In genomic region chr6:28490191-28490890, GRCh38 we compare ENCODE assay signal across 8 cellular contexts. TPM values are rescaled to one million over a fixed set of nuclear protein-coding genes. Genes with fewer than 3 reads are reported as not detected.
DNase-seq lines count a peak whose midpoint lies in the region; ATAC-seq lines count a peak whose summit lies in the region.

No MANE protein-coding gene starts in this region.

- H3K27me3 ChIP-seq in H7 (ENCODE audit: control insufficient read depth, insufficient read depth, low read length) = peaks cover 4% of the 10 kb centered on the region; the same call in 1 of the 2 replicates

- H3K27ac Mint-ChIP-seq in activated naive CD8-positive, alpha-beta T cell treated with anti-CD3 and anti-CD28 coated beads, Interleukin-2, amount 50 U/mL, for 24 hours = peak overlapping the region; percentile 62
- H3K27ac Mint-ChIP-seq in memory B cell = no peak overlapping the region

- no peaks in the 10 kb centered on the region for H3K36me3 ChIP-seq in H7 (replicated peaks; ENCODE audit: control insufficient read depth, insufficient read depth, low read length)

- peaks cover 68% of the 10 kb centered on the region for H3K27me3 Mint-ChIP-seq in activated naive CD8-positive, alpha-beta T cell treated with anti-CD3 and anti-CD28 coated beads, Interleukin-2, amount 50 U/mL, for 24 hours
- H3K27me3 Mint-ChIP-seq in memory B cell = peaks cover 19% of the 10 kb centered on the region

- peaks cover 26% of the 10 kb centered on the region for H3K4me1 Mint-ChIP-seq in activated naive CD8-positive, alpha-beta T cell treated with anti-CD3 and anti-CD28 coated beads, Interleukin-2, amount 50 U/mL, for 24 hours
- peaks cover 11% of the 10 kb centered on the region for H3K4me1 Mint-ChIP-seq in memory B cell

- no peak for ATAC-seq in activated naive CD8-positive, alpha-beta T cell treated with anti-CD3 and anti-CD28 coated beads, Interleukin-2, amount 50 U/mL, for 24 hours
- no peak for ATAC-seq in memory B cell (ENCODE audit: low read depth)
- no peak for ATAC-seq in HG03342 (IDR thresholded peaks at IDR 0.05; ENCODE audit: unreplicated experiment)
- no peak for ATAC-seq in GM21367 (IDR thresholded peaks at IDR 0.05; ENCODE audit: unreplicated experiment)

- H3K4me3 Mint-ChIP-seq in activated naive CD8-positive, alpha-beta T cell treated with anti-CD3 and anti-CD28 coated beads, Interleukin-2, amount 50 U/mL, for 24 hours = peak overlapping the region; percentile 76
- H3K4me3 Mint-ChIP-seq in memory B cell = peak overlapping the region; percentile 28

- peak; percentile 9 for DNase-seq in AG08395 (ENCODE audit: low spot score)
- peak; percentile 31 for DNase-seq in H7
- peak; percentile 9 for DNase-seq in activated naive CD8-positive, alpha-beta T cell treated with anti-CD3 and anti-CD28 coated beads, Interleukin-2, amount 50 U/mL, for 24 hours
- no peak for DNase-seq in memory B cell (ENCODE audit: low spot score in 2 of 2)
- DNase-seq in activated gamma-delta T cell treated with Interleukin-2 at 50 U/mL for 16 hours = no peak
- no peak for DNase-seq in HuH-7.5 (ENCODE audit: low spot score)

- peak overlapping the region; percentile 50 for H3K4me3 ChIP-seq in H7 (ENCODE audit: insufficient read depth, low read depth, low read length)

- H3K9me3 Mint-ChIP-seq in activated naive CD8-positive, alpha-beta T cell treated with anti-CD3 and anti-CD28 coated beads, Interleukin-2, amount 50 U/mL, for 24 hours = peaks cover 2% of the 10 kb centered on the region
- H3K9me3 Mint-ChIP-seq in memory B cell = peaks cover 2% of the 10 kb centered on the region

- no peaks in the 10 kb centered on the region for H3K36me3 Mint-ChIP-seq in activated naive CD8-positive, alpha-beta T cell treated with anti-CD3 and anti-CD28 coated beads, Interleukin-2, amount 50 U/mL, for 24 hours (ENCODE audit: low read depth)
- no peaks in the 10 kb centered on the region for H3K36me3 Mint-ChIP-seq in memory B cell

RNA-seq across cellular contexts. Expression of gene GPX6, which starts 25.3 kb away (rescaled TPM):
- not detected in 2 replicates for total RNA-seq in H7 (2014; rRNA removed; shearing (Covaris generic))

RNA-seq across cellular contexts. Expression of gene GPX5, which starts 35.3 kb away (rescaled TPM):
- total RNA-seq in H7 (2014; rRNA removed; shearing (Covaris generic)) = not detected in 2 replicates

RNA-seq across cellular contexts. Expression of gene ZSCAN23, which starts 47.0 kb away (rescaled TPM):
- 3.0 and 6.5 TPM in 2 replicates for total RNA-seq in H7 (2014; rRNA removed; shearing (Covaris generic))

Comparison
In these comparisons a context has a peak if more than half of its experiments do, and no peak if none do; other contexts are left out.
1. DNase-seq: peak in AG08395 (single experiment), H7 (single experiment) and activated naive CD8-positive, alpha-beta T cell treated with anti-CD3 and anti-CD28 coated beads, Interleukin-2, amount 50 U/mL, for 24 hours (single experiment); none in memory B cell (0 of 2), activated gamma-delta T cell treated with Interleukin-2 at 50 U/mL for 16 hours (single experiment) and HuH-7.5 (single experiment).